In genomic region chr2:223306371-223306770, GRCh38 we compare ENCODE assay signal across 8 cellular contexts.
DNase-seq lines count a peak whose midpoint lies in the region; ATAC-seq and TF ChIP-seq lines count a peak whose summit lies in the region.
"Had no signal": no experiment of that assay in that cellular context is flagged by ENCODE, and none has a peak within 500 bp of the region (broad histone marks: within the 10 kb centered on the region; RNA-seq: fewer than 3 reads in every experiment).

No MANE protein-coding gene starts in this region.

- no peak overlapping the region for H4K8ac ChIP-seq in H9 (replicated peaks; ENCODE audit: insufficient read length, low read depth, low read length)

- H3K27me3 Mint-ChIP-seq in H9 (ENCODE audit: low read depth) = peaks cover 4% of the 10 kb centered on the region; the same call in 1 of the 2 replicates
- H3K27me3 Mint-ChIP-seq: IgD-negative memory B cell had no signal

- H2BK15ac ChIP-seq in H9 (ENCODE audit: low read depth, low read length) = no peak overlapping the region

- H3K4me1 Mint-ChIP-seq in H9 = peaks cover 0 to 2% of the 10 kb centered on the region in 2 experiments; a peak in 1 of 4 replicates
- H3K4me1 Mint-ChIP-seq: IgD-negative memory B cell had no signal

- no peak overlapping the region for H4K91ac ChIP-seq in H9 (ENCODE audit: insufficient read length, low read depth, low read length)

- H3K4me3 Mint-ChIP-seq in H9 = no peak overlapping the region
- H3K4me3 Mint-ChIP-seq: IgD-negative memory B cell had no signal

- H3K27me3 ChIP-seq in H9 (ENCODE audit: insufficient read depth, low read length) (no peaks in the 10 kb centered on the region), aorta (ENCODE audit: control insufficient read depth in 1 of 2, insufficient read depth in 2 of 2, low read length in 1 of 2) (no peaks in the 10 kb centered on the region)

- no peak overlapping the region for H3K56ac ChIP-seq in H9 (ENCODE audit: insufficient read length, low read depth, low read length)

- no peak overlapping the region for H2BK12ac ChIP-seq in H9 (ENCODE audit: insufficient read length, low read depth, low read length)

- intact Hi-C loops in aorta (cut with DNase I) = no loop called here

- no peak overlapping the region for H3K27ac ChIP-seq in H9 (ENCODE audit: insufficient read length, low read depth, low read length)
- H3K27ac ChIP-seq in aorta (ENCODE audit: low read depth in 1 of 2, low read length in 2 of 2) = no peak overlapping the region

- H3K9ac ChIP-seq in H9 (ENCODE audit: extremely low read depth, insufficient read length, low read length) = no peak overlapping the region

- H3K9me3 ChIP-seq in H9 (ENCODE audit: control insufficient read depth, low read depth, low read length) = no peaks in the 10 kb centered on the region
- H3K9me3 ChIP-seq in aorta (ENCODE audit: control insufficient read depth, low read length) = no peaks in the 10 kb centered on the region

- no peak overlapping the region for H2AK5ac ChIP-seq in H9 (ENCODE audit: insufficient read length, low read length)

- H3K4me1 ChIP-seq in H9 (ENCODE audit: insufficient read depth, low read length) = no peaks in the 10 kb centered on the region
- no peaks in the 10 kb centered on the region for H3K4me1 ChIP-seq in aorta (ENCODE audit: control insufficient read depth in 1 of 2, insufficient read depth in 2 of 2, low read length in 2 of 2)

- H3K14ac ChIP-seq in H9 (ENCODE audit: insufficient read depth, low read length) = no peak overlapping the region

- no peaks in the 10 kb centered on the region for H4K20me1 ChIP-seq in H9 (ENCODE audit: control insufficient read depth, insufficient read depth, insufficient read length)

- H2BK120ac ChIP-seq in H9 (ENCODE audit: low read depth, low read length, poor library complexity, severe bottlenecking) = no peak overlapping the region

- no peak overlapping the region for H2BK5ac ChIP-seq in H9 (ENCODE audit: insufficient read length, low read length)

- no peaks in the 10 kb centered on the region; a peak in 1 of 5 replicates for H3K9me3 Mint-ChIP-seq in H9

- no peak overlapping the region for H3K4me3 ChIP-seq in aorta (ENCODE audit: low read length in 2 of 2)

- no peak overlapping the region for H3T11ph ChIP-seq in H9 (ENCODE audit: low read length)

- H3K23me2 ChIP-seq in H9 (ENCODE audit: insufficient read length, low read depth, low read length, poor library complexity, severe bottlenecking) = no peaks in the 10 kb centered on the region

- H3K4ac ChIP-seq in H9 (ENCODE audit: low read depth, low read length) = no peak overlapping the region

- no peaks in the 10 kb centered on the region for H3K79me1 ChIP-seq in H9 (ENCODE audit: insufficient read depth, low read depth, low read length, poor library complexity, severe bottlenecking)

- no peak overlapping the region for H3K4me2 ChIP-seq in H9 (ENCODE audit: insufficient read depth, insufficient read length, low read length)

- no peaks in the 10 kb centered on the region for H3K36me3 ChIP-seq in aorta (ENCODE audit: control insufficient read depth in 1 of 2, insufficient read depth in 2 of 2, low read length in 1 of 2)

- TF ChIP-seq CTCF in GM12874 (IDR thresholded peaks at IDR 0.05; ENCODE audit: insufficient read depth, low read depth, low read length) (peak; percentile 50; the same call in 1 of the 2 replicates), H9 (conservative IDR thresholded peaks at IDR 0.05) (peak; percentile 78)

- DNase-seq in H9 (peak; percentile 62), OCI-M1 (lab: John Stamatoyannopoulos, UW) (peak; percentile 7), islet precursor cell (peak; percentile 63), aorta (no peak), midbrain (lab: John Stamatoyannopoulos, UW) (no peak)

- H2AFZ ChIP-seq in H9 (ENCODE audit: low read length) = no peak overlapping the region

- no peaks in the 10 kb centered on the region for H3K36me3 Mint-ChIP-seq in H9 (ENCODE audit: insufficient read depth in 1 of 3, low read depth in 3 of 3)
- H3K36me3 Mint-ChIP-seq: IgD-negative memory B cell had no signal

- H3K18ac ChIP-seq in H9 (ENCODE audit: insufficient read length, low read depth, low read length) = no peak overlapping the region

- H2BK20ac ChIP-seq in H9 (ENCODE audit: low read depth, low read length, poor library complexity, severe bottlenecking) = no peak overlapping the region

- H3K79me2 ChIP-seq in H9 (ENCODE audit: insufficient read depth, low read length) = no peaks in the 10 kb centered on the region

- H3K27ac Mint-ChIP-seq in H9 = no peak overlapping the region
- H3K27ac Mint-ChIP-seq: IgD-negative memory B cell had no signal

- H3K23ac ChIP-seq in H9 (ENCODE audit: insufficient read length, low read depth, low read length) = no peak overlapping the region

- no peak for ATAC-seq in HG03025 (IDR thresholded peaks at IDR 0.05; ENCODE audit: low FRiP score, unreplicated experiment)
- no peak for ATAC-seq in aorta (ENCODE audit: low FRiP score)

- no peak overlapping the region for H4K5ac ChIP-seq in H9 (ENCODE audit: insufficient read length, low read depth, low read length)

- WGBS in H9 (ENCODE audit: extremely low coverage, insufficient read length, low lambda C conversion rate) = no CpG with 5 or more reads among the region's 3 CpGs
- WGBS in aorta, 2 donors = 77 to 80% methylated on average over 3 of the region's 3 CpGs

Comparison
In these comparisons a context has a peak if more than half of its experiments do, and no peak if none do; other contexts are left out.
1. DNase-seq: peak in H9 (single experiment), OCI-M1 (single experiment) and islet precursor cell (single experiment); none in aorta (0 of 2) and midbrain (single experiment).